In genomic region chr22:32701021-32701420, GRCh38 we compare ENCODE assay signal across 25 cellular contexts.
DNase-seq lines count a peak whose midpoint lies in the region; ATAC-seq, FAIRE-seq and TF ChIP-seq lines count a peak whose summit lies in the region.
"Had no signal": no experiment of that assay in that cellular context is flagged by ENCODE, and none has a peak within 500 bp of the region (broad histone marks: within the 10 kb centered on the region; RNA-seq: fewer than 3 reads in every experiment).

No MANE protein-coding gene starts in this region.

- in situ Hi-C loops in transverse colon (cut with MboI; ENCODE audit: low pct_ligation_motif_present in 1 of 4, low pct_unique_long_range_greater_than_20kb in 1 of 4, low sequenced_read_pairs in 3 of 4), result no loop called here

- H3K4me3 ChIP-seq in bronchial epithelial cell (ENCODE audit: low read depth, low read length) (no peak overlapping the region), left lung (no peak overlapping the region), transverse colon (no peak overlapping the region), testis (no peak overlapping the region), colonic mucosa (no peak overlapping the region)
- H3K4me3 ChIP-seq: adrenal gland, dorsolateral prefrontal cortex, GM12878, MG63, thoracic aorta had no signal

- H3K4me1 ChIP-seq in left lung, result peaks cover 5 to 12% of the 10 kb centered on the region in 2 donors
- no peaks in the 10 kb centered on the region for H3K4me1 ChIP-seq in transverse colon
- peaks cover 6% of the 10 kb centered on the region for H3K4me1 ChIP-seq in testis
- H3K4me1 ChIP-seq in colonic mucosa, result no peaks in the 10 kb centered on the region
- H3K4me1 ChIP-seq: adrenal gland had no signal

- DNase-seq in NCI-H2171 treated with DMSO at 0.1 percent for 48 hours (lab: John Stamatoyannopoulos, UW), result peak; percentile 4
- no peak for DNase-seq in NCI-H2171 (lab: John Stamatoyannopoulos, UW)
- DNase-seq in bronchial epithelial cell (ENCODE audit: low read depth), result peak; percentile 75
- no peak for DNase-seq in left lung
- DNase-seq in transverse colon, result no peak
- DNase-seq in testis, result no peak
- DNase-seq in colonic mucosa, result no peak
- DNase-seq: activated B cell treated with CpG ODN at 0.5 μM for 24 hours; activated CD4-positive, alpha-beta memory T cell treated with anti-CD3 and anti-CD28 coated beads, Interleukin-2, amount 10 ng/mL, durations not matched to agents 7 days and 5 days; activated gamma-delta T cell; adrenal gland; CD8-positive, alpha-beta memory T cell; central memory CD4-positive, alpha-beta T cell; DMS153; dorsolateral prefrontal cortex; NCI-H1417 treated with DMSO at 0.1 percent for 48 hours; NCI-H524 treated with DMSO at 0.1 percent for 48 hours; stimulated activated CD4-positive, alpha-beta T cell treated with anti-CD3 and anti-CD28 coated beads, Interleukin-1b, Interleukin-23, amount 100 ng/mL, for 48 hours; T1000 had no signal

- no peaks in the 10 kb centered on the region for H3K27me3 ChIP-seq in bronchial epithelial cell (ENCODE audit: control insufficient read depth, insufficient read depth, low read length)
- no peaks in the 10 kb centered on the region for H3K27me3 ChIP-seq in left lung
- no peaks in the 10 kb centered on the region for H3K27me3 ChIP-seq in transverse colon
- H3K27me3 ChIP-seq in testis, result no peaks in the 10 kb centered on the region
- H3K27me3 ChIP-seq in colonic mucosa, result no peaks in the 10 kb centered on the region
- H3K27me3 ChIP-seq: adrenal gland, dorsolateral prefrontal cortex, MG63 had no signal

- no peak for FAIRE-seq in bronchial epithelial cell (lab: Jason Lieb, UNC)
- FAIRE-seq: GM12878 had no signal

- ATAC-seq in left lung (peak; percentile 19), GM21529 (IDR thresholded peaks at IDR 0.05; ENCODE audit: unreplicated experiment) (no peak)
- ATAC-seq: GM12878, HCT116 had no signal

- TF ChIP-seq CTCF in bronchial epithelial cell (IDR thresholded peaks at IDR 0.05; ENCODE audit: insufficient read depth, low read length, severe bottlenecking) (no peak), left lung (IDR thresholded peaks at IDR 0.05) (no peak), transverse colon (IDR thresholded peaks at IDR 0.05) (no peak), testis (IDR thresholded peaks at IDR 0.05) (no peak), colonic mucosa (IDR thresholded peaks at IDR 0.05) (no peak)

- TF ChIP-seq POLR2A in transverse colon (IDR thresholded peaks at IDR 0.05), result no peak
- no peak for TF ChIP-seq POLR2A in testis (IDR thresholded peaks at IDR 0.05)

- H3K36me3 ChIP-seq in bronchial epithelial cell (ENCODE audit: control insufficient read depth, insufficient read depth, low read length), result no peaks in the 10 kb centered on the region
- H3K36me3 ChIP-seq in left lung, result no peaks in the 10 kb centered on the region
- no peaks in the 10 kb centered on the region for H3K36me3 ChIP-seq in transverse colon
- no peaks in the 10 kb centered on the region for H3K36me3 ChIP-seq in testis (ENCODE audit: low read depth, missing control alignments)
- H3K36me3 ChIP-seq in colonic mucosa, result no peaks in the 10 kb centered on the region
- H3K36me3 ChIP-seq: adrenal gland, MG63, thoracic aorta had no signal

- intact Hi-C loops in left lung (cut with DNase I), result no loop called here
- intact Hi-C loops in transverse colon (cut with DNase I; ENCODE audit: low total_unique reads), result no loop called here
- intact Hi-C loops in testis (cut with DNase I; ENCODE audit: low total_unique reads), result no loop called here
- intact Hi-C loops in colonic mucosa (cut with DNase I), result no loop called here

- TF ChIP-seq EP300 in transverse colon (IDR thresholded peaks at IDR 0.05; ENCODE audit: low read depth), result no peak

- H3K27ac ChIP-seq in left lung, result no peak overlapping the region
- H3K27ac ChIP-seq in transverse colon, result peak overlapping the region in 3 of 4 donors; percentile 20 to 43 (median 35)
- peak overlapping the region in 1 of 2 donors; percentile 69 for H3K27ac ChIP-seq in testis
- H3K27ac ChIP-seq in colonic mucosa, result no peak overlapping the region
- H3K27ac ChIP-seq: 22Rv1, adrenal gland, dorsolateral prefrontal cortex, thoracic aorta had no signal

- H3K9ac ChIP-seq in colonic mucosa (ENCODE audit: low read depth in 2 of 2, low read length in 2 of 2), result no peak overlapping the region

- peaks cover 0 to 14% of the 10 kb centered on the region in 2 donors for H3K9me3 ChIP-seq in left lung
- peaks cover 9 to 11% of the 10 kb centered on the region in 2 donors for H3K9me3 ChIP-seq in transverse colon
- H3K9me3 ChIP-seq in testis, result no peaks in the 10 kb centered on the region
- no peaks in the 10 kb centered on the region for H3K9me3 ChIP-seq in colonic mucosa

Comparison
In these comparisons a context has a peak if more than half of its experiments do, and no peak if none do; other contexts are left out.
1. DNase-seq: peak in NCI-H2171 treated with DMSO at 0.1 percent for 48 hours (single experiment) and bronchial epithelial cell (single experiment); none in NCI-H2171 (single experiment), left lung (0 of 2), transverse colon (single experiment), testis (single experiment) and colonic mucosa (single experiment).
2. H3K27ac ChIP-seq: peak in transverse colon (3 of 4); none in left lung (0 of 2) and colonic mucosa (single experiment).